10 cellular contexts compared by ENCODE assay signal in the genomic region with DNA sequence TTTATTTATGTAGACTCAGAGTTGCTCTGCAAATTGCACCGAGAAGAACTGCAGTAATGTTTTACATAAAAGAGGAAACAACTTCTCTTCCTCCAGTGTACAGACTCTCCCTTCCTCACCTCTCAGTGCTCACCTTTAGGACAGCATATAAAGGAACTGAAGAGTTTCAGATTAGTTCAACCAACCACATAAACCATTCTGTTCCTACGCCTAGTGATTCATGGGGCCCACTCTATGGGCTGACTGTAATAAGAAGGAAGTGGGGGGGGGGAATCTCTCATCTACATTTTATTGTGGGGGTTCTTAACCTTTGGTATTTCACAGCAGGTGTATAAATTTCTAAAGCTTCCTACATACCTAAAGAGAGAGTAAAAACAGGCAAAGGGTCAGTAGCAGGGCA. TPM values are rescaled to one million over a fixed set of nuclear protein-coding genes. Genes with fewer than 3 reads are reported as not detected.
A peak's percentile ranks its signal among the peaks of the same experiment; 100 is the strongest.
DNase-seq lines count a peak whose midpoint lies in the region; ATAC-seq and TF ChIP-seq lines count a peak whose summit lies in the region.
"Had no signal": no experiment of that assay in that cellular context is flagged by ENCODE, and none has a peak within 500 bp of the region (broad histone marks: within the 10 kb centered on the region; RNA-seq: fewer than 3 reads in every experiment).

No MANE protein-coding gene starts in this region.

- peaks cover 22% of the 10 kb centered on the region for H3K36me3 Mint-ChIP-seq in activated CD8-positive, alpha-beta memory T cell treated with anti-CD3 and anti-CD28 coated beads, Interleukin-2, amount 10 ng/mL, durations not matched to agents 7 days and 5 days
- H3K36me3 Mint-ChIP-seq in stimulated activated effector memory CD8-positive, alpha-beta T cell treated with anti-CD3 and anti-CD28 coated beads, Interleukin-12 subunit alpha, Interleukin-12 subunit beta, amount 100 ng/mL, for 72 hours = peaks cover 62% of the 10 kb centered on the region
- peaks cover 16% of the 10 kb centered on the region for H3K36me3 Mint-ChIP-seq in HFFc6 (ENCODE audit: low read depth)

- intact Hi-C loops in stomach (cut with DNase I; ENCODE audit: low total_unique reads) = no loop called here

- TF ChIP-seq POLR2A in stomach (IDR thresholded peaks at IDR 0.05) = no peak

- DNase-seq in activated CD8-positive, alpha-beta memory T cell treated with anti-CD3 and anti-CD28 coated beads, Interleukin-2, amount 10 ng/mL, durations not matched to agents 7 days and 5 days = no peak
- DNase-seq in activated CD8-positive, alpha-beta memory T cell treated with anti-CD3 and anti-CD28 coated beads, Interleukin-2, amount 50 U/mL, for 48 hours = no peak
- DNase-seq in SIG-M5 treated with dmso at 0.1 percent for 504 hours (lab: John Stamatoyannopoulos, UW; ENCODE audit: unreplicated experiment) (peak; percentile 29), Ammon's horn (ENCODE audit: low spot score) (no peak), HFFc6 (no peak), stomach (no peak)
- DNase-seq in stimulated activated effector memory CD8-positive, alpha-beta T cell treated with anti-CD3 and anti-CD28 coated beads, Interleukin-12 subunit alpha, Interleukin-12 subunit beta, amount 100 ng/mL, for 72 hours (ENCODE audit: low spot score in 2 of 2) = no peak
- DNase-seq: dorsolateral prefrontal cortex had no signal

- H3K27ac Mint-ChIP-seq in activated CD8-positive, alpha-beta memory T cell treated with anti-CD3 and anti-CD28 coated beads, Interleukin-2, amount 10 ng/mL, durations not matched to agents 7 days and 5 days = no peak overlapping the region
- H3K27ac Mint-ChIP-seq in stimulated activated effector memory CD8-positive, alpha-beta T cell treated with anti-CD3 and anti-CD28 coated beads, Interleukin-12 subunit alpha, Interleukin-12 subunit beta, amount 100 ng/mL, for 72 hours = no peak overlapping the region
- H3K27ac Mint-ChIP-seq in HFFc6 = no peak overlapping the region

- H3K9me3 ChIP-seq in stomach = no peaks in the 10 kb centered on the region

- no peak for TF ChIP-seq EP300 in stomach (IDR thresholded peaks at IDR 0.05)

- TF ChIP-seq CTCF in HFFc6 (IDR thresholded peaks at IDR 0.05) (no peak), stomach (IDR thresholded peaks at IDR 0.05) (no peak)

- WGBS in stomach, 5 donors = 32 to 53% (median 41%) methylated on average over 2 of the region's 2 CpGs

- H3K36me3 ChIP-seq in stomach = peaks cover 21 to 90% (median 88%) of the 10 kb centered on the region in 4 donors

- H3K27ac ChIP-seq in stomach = no peak overlapping the region
- H3K27ac ChIP-seq: HL-60 had no signal

- peaks cover 19% of the 10 kb centered on the region for H3K4me1 Mint-ChIP-seq in activated CD8-positive, alpha-beta memory T cell treated with anti-CD3 and anti-CD28 coated beads, Interleukin-2, amount 10 ng/mL, durations not matched to agents 7 days and 5 days
- peaks cover 13% of the 10 kb centered on the region for H3K4me1 Mint-ChIP-seq in stimulated activated effector memory CD8-positive, alpha-beta T cell treated with anti-CD3 and anti-CD28 coated beads, Interleukin-12 subunit alpha, Interleukin-12 subunit beta, amount 100 ng/mL, for 72 hours
- peaks cover 16% of the 10 kb centered on the region for H3K4me1 Mint-ChIP-seq in HFFc6 (ENCODE audit: low read depth)

- CTCF ChIA-PET in activated CD8-positive, alpha-beta memory T cell treated with anti-CD3 and anti-CD28 coated beads, Interleukin-2, amount 10 ng/mL, durations not matched to agents 7 days and 5 days (lab: Charles Lee) = interaction anchor here (0.9 to 1.5 kb wide), 2 partner anchors 35 to 36 kb away, joined by 3 to 5 read pairs; partner anchors contain the start of gene ADORA2B

- no peaks in the 10 kb centered on the region for H3K27me3 ChIP-seq in stomach
- H3K27me3 ChIP-seq: dorsolateral prefrontal cortex had no signal

- peak; percentile 86 for ATAC-seq in activated CD8-positive, alpha-beta memory T cell treated with anti-CD3 and anti-CD28 coated beads, Interleukin-2, amount 10 ng/mL, durations not matched to agents 7 days and 5 days
- peak; percentile 94 for ATAC-seq in HG02885 (IDR thresholded peaks at IDR 0.05; ENCODE audit: poor library complexity, unreplicated experiment)
- peak; percentile 99 for ATAC-seq in stimulated activated effector memory CD8-positive, alpha-beta T cell treated with anti-CD3 and anti-CD28 coated beads, Interleukin-12 subunit alpha, Interleukin-12 subunit beta, amount 100 ng/mL, for 72 hours

- H3K27me3 Mint-ChIP-seq in activated CD8-positive, alpha-beta memory T cell treated with anti-CD3 and anti-CD28 coated beads, Interleukin-2, amount 10 ng/mL, durations not matched to agents 7 days and 5 days = no peaks in the 10 kb centered on the region
- peaks cover 1% of the 10 kb centered on the region; the same call in 1 of the 2 replicates for H3K27me3 Mint-ChIP-seq in HFFc6 (ENCODE audit: insufficient read depth)

- H3K4me1 ChIP-seq in stomach = no peaks in the 10 kb centered on the region

- no peaks in the 10 kb centered on the region for H3K9me3 Mint-ChIP-seq in activated CD8-positive, alpha-beta memory T cell treated with anti-CD3 and anti-CD28 coated beads, Interleukin-2, amount 10 ng/mL, durations not matched to agents 7 days and 5 days (ENCODE audit: low read depth)
- H3K9me3 Mint-ChIP-seq in stimulated activated effector memory CD8-positive, alpha-beta T cell treated with anti-CD3 and anti-CD28 coated beads, Interleukin-12 subunit alpha, Interleukin-12 subunit beta, amount 100 ng/mL, for 72 hours = no peaks in the 10 kb centered on the region
- H3K9me3 Mint-ChIP-seq in HFFc6 = no peaks in the 10 kb centered on the region

- no peak overlapping the region for H3K4me3 Mint-ChIP-seq in activated CD8-positive, alpha-beta memory T cell treated with anti-CD3 and anti-CD28 coated beads, Interleukin-2, amount 10 ng/mL, durations not matched to agents 7 days and 5 days
- H3K4me3 Mint-ChIP-seq in stimulated activated effector memory CD8-positive, alpha-beta T cell treated with anti-CD3 and anti-CD28 coated beads, Interleukin-12 subunit alpha, Interleukin-12 subunit beta, amount 100 ng/mL, for 72 hours = no peak overlapping the region
- H3K4me3 Mint-ChIP-seq in HFFc6 = no peak overlapping the region

- no peak overlapping the region for H3K4me3 ChIP-seq in stomach
- H3K4me3 ChIP-seq: dorsolateral prefrontal cortex had no signal

RNA-seq across cellular contexts. Expression of gene ZSWIM7, which starts 18.3 kb away (rescaled TPM):
- 10 to 100 TPM in 1 of 2 experiments, 1 to 10 TPM in 1; 8.8 to 10.3 TPM for total RNA-seq in activated CD8-positive, alpha-beta memory T cell treated with anti-CD3 and anti-CD28 coated beads, Interleukin-2, amount 10 ng/mL, durations not matched to agents 7 days and 5 days
- total RNA-seq in HFFc6 (2021; fragmentation: NEBNext Ultra II Directional; extraction: Animal tissue kit (Norgen Biotek cat#: 25700)) = 10 to 100 TPM; 11.4 to 17.7 (median 15.5) TPM
- total RNA-seq in stomach = 10 to 100 TPM in 2 of 5 donors, 1 to 10 TPM in 2, not detected in 1; 4.5 to 20.0 (median 10.2) TPM
- 10 to 100 TPM; 29.8 to 43.5 (median 36.4) TPM for polyA plus RNA-seq in stomach

RNA-seq across cellular contexts. Expression of gene TTC19, which starts 18.4 kb away (rescaled TPM):
- total RNA-seq in activated CD8-positive, alpha-beta memory T cell treated with anti-CD3 and anti-CD28 coated beads, Interleukin-2, amount 10 ng/mL, durations not matched to agents 7 days and 5 days = 10 to 100 TPM; 32.6 to 33.1 TPM
- 10 to 100 TPM; 10.4 to 15.4 (median 12.4) TPM for total RNA-seq in HFFc6 (2021; fragmentation: NEBNext Ultra II Directional; extraction: Animal tissue kit (Norgen Biotek cat#: 25700))
- total RNA-seq in stomach = 1,000 to 10,000 TPM in 1 of 5 donors, 10 to 100 TPM in 4; 44.6 to 1,106 (median 63.6) TPM
- polyA plus RNA-seq in stomach = 10 to 100 TPM; 12.6 to 16.2 (median 14.1) TPM

RNA-seq across cellular contexts. Expression of gene ADORA2B, which starts 36.3 kb away (rescaled TPM):
- 1 to 10 TPM in 1 of 2 experiments, under 1 TPM in 1; 0.49 to 1.1 TPM for total RNA-seq in activated CD8-positive, alpha-beta memory T cell treated with anti-CD3 and anti-CD28 coated beads, Interleukin-2, amount 10 ng/mL, durations not matched to agents 7 days and 5 days
- total RNA-seq in HFFc6 (2021; fragmentation: NEBNext Ultra II Directional; extraction: Animal tissue kit (Norgen Biotek cat#: 25700)) = 1 to 10 TPM in 3 of 6 experiments, under 1 TPM in 3; 0.91 to 1.2 (median 1.0) TPM
- total RNA-seq in stomach = 10 to 100 TPM in 1 of 5 donors, 1 to 10 TPM in 1, under 1 TPM in 1, not detected in 2; 0.72 to 18.8 (median 3.5) TPM
- 1 to 10 TPM in 1 of 3 donors, under 1 TPM in 2; 0.25 to 6.3 (median 0.61) TPM for polyA plus RNA-seq in stomach
